ENCODE assay signal across 8 cellular contexts in the genomic region with DNA sequence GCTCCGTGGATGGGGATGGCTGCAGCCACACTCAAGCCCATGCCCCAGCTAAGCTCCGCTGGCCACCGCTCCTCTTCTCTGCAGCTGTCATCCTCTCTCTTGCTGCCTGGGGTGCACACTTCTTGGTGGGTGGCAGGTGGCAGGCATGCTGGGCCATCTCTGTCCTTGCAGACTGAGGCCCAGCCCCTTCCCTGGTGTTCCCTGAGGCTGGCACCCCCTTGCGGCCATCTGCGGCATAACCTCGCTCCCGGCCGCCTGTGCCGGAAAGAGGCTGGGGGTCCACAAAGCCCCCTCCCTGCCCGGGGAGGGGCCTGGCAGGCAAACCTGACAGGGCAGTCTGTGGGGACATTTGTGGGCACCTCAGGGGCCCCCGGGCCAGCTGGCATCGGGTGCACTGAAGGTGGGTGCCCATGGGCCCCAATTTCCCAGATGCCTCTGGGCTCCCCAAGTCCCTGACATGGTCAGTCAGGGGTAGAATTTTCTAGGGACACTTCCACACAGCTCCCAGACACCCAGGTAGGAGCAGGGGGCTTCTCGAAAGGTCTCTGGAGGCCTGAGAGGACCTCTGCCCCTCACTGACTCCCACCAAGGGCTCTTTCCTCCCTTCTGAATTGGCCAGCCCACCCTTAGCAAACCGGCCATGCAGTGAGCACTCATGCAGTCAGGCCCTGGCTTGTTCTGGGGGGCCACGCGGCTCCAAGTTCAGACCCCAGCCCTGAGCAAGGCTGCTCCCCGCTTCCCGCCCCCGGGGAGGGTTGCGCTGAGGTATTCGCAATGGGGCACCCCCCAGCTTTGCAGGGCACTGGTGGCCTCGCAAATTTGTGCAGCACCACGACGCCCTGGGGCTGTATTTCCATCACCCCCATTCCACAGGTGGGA. TPM values are rescaled to one million over a fixed set of nuclear protein-coding genes. Genes with fewer than 3 reads are reported as not detected.
DNase-seq lines count a peak whose midpoint lies in the region; FAIRE-seq and TF ChIP-seq lines count a peak whose summit lies in the region.

No MANE protein-coding gene starts in this region.

- TF ChIP-seq CTCF in GM12875 (IDR thresholded peaks at IDR 0.05; ENCODE audit: borderline replicate concordance, insufficient read depth, low read depth, low read length) = peak; percentile 97

- no peaks in the 10 kb centered on the region for H3K36me3 Mint-ChIP-seq in immature natural killer cell

- no peak overlapping the region for H3K4me3 Mint-ChIP-seq in immature natural killer cell

- FAIRE-seq in RCC 7860 (lab: Jason Lieb, UNC) = no peak

- H3K4me1 Mint-ChIP-seq in immature natural killer cell = peaks cover 14 to 16% of the 10 kb centered on the region in 2 donors

- H3K27ac Mint-ChIP-seq in immature natural killer cell = no peak overlapping the region

- H3K4me3 ChIP-seq in GM12875 (ENCODE audit: low read depth, low read length) = no peak overlapping the region

- no peaks in the 10 kb centered on the region for H3K9me3 Mint-ChIP-seq in immature natural killer cell

- peaks cover 1 to 14% (median 2%) of the 10 kb centered on the region in 3 donors for H3K27me3 Mint-ChIP-seq in immature natural killer cell (ENCODE audit: low read depth in 3 of 3)

- DNase-seq in 8988T (peak; percentile 82), RCC 7860 (ENCODE audit: low spot score) (peak; percentile 11), immature natural killer cell (peak; percentile 43 to 54 (median 45)), SW480 (ENCODE audit: low spot score) (no peak)
- DNase-seq in activated naive CD4-positive, alpha-beta T cell treated with anti-CD3 and anti-CD28 coated beads, Interleukin-2, amount 50 U/mL, for 16 hours = peak; percentile 59
- peak; percentile 23 to 27 for DNase-seq in stimulated activated CD8-positive, alpha-beta memory T cell treated with anti-CD3 and anti-CD28 coated beads, Interleukin-4, amount 100 ng/mL, for 1 hour (ENCODE audit: low read depth in 2 of 2, low spot score in 1 of 2)
- no peak for DNase-seq in NK-92 treated with Interleukin-12 subunit alpha and Interleukin-12 subunit beta, amount 100 ng/mL, for 24 hours (lab: John Stamatoyannopoulos, UW)

RNA-seq across cellular contexts. Expression of a gene that starts 23.5 kb away (rescaled TPM):
- polyA plus RNA-seq in immature natural killer cell = not detected

RNA-seq across cellular contexts. Expression of a gene that starts 34.1 kb away (rescaled TPM):
- not detected for polyA plus RNA-seq in immature natural killer cell

RNA-seq across cellular contexts. Expression of a gene that starts 55.9 kb away (rescaled TPM):
- not detected for polyA plus RNA-seq in immature natural killer cell

Comparison
In these comparisons a context has a peak if more than half of its experiments do, and no peak if none do; other contexts are left out.
1. DNase-seq: peak in 8988T (single experiment), RCC 7860 (single experiment), activated naive CD4-positive, alpha-beta T cell treated with anti-CD3 and anti-CD28 coated beads, Interleukin-2, amount 50 U/mL, for 16 hours (single experiment), immature natural killer cell (3 of 3) and stimulated activated CD8-positive, alpha-beta memory T cell treated with anti-CD3 and anti-CD28 coated beads, Interleukin-4, amount 100 ng/mL, for 1 hour (2 of 2); none in SW480 (single experiment) and NK-92 treated with Interleukin-12 subunit alpha and Interleukin-12 subunit beta, amount 100 ng/mL, for 24 hours (single experiment).